Comparison of ENCODE assay signal across 1 cellular context in the genomic region with DNA sequence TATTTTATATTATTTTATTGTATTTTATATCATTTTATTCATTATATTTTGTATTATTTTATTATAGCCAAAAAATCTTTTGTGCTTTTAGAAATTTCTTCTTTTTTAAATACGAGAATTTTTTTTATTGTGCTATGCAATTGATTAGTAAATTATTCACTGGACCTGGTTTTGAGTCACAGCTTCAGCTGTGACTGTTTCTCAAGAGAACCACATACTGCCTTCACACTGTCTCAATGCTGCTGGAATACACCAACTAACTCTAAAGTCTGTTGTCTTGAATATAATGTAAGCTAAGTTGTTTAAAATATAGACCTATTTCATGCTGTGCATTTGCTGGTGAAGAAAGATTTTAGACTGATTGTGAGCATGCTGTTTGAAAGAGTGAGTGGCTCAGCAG.
TF ChIP-seq lines count a peak whose summit lies in the region.

No MANE protein-coding gene starts in this region.

TF ChIP-seq in IMR-90, 13 proteins besides CTCF, POLR2A, EP300 and RAD21 (continued from another document):
- TF ChIP-seq FOS (IDR thresholded peaks at IDR 0.05; ENCODE audit: low read depth, low read length) (no peak), MAZ (IDR thresholded peaks at IDR 0.05; ENCODE audit: borderline replicate concordance, low read depth, low read length) (no peak), NFE2L2 (IDR thresholded peaks at IDR 0.05; ENCODE audit: low read depth, low read length) (no peak), RCOR1 (IDR thresholded peaks at IDR 0.05; ENCODE audit: insufficient replicate concordance, low read length) (no peak), CHD1 (IDR thresholded peaks at IDR 0.05; ENCODE audit: low read depth, low read length) (no peak), MXI1 (IDR thresholded peaks at IDR 0.05; ENCODE audit: borderline replicate concordance, low read depth, low read length) (no peak)
- TF ChIP-seq, protein P1, sequence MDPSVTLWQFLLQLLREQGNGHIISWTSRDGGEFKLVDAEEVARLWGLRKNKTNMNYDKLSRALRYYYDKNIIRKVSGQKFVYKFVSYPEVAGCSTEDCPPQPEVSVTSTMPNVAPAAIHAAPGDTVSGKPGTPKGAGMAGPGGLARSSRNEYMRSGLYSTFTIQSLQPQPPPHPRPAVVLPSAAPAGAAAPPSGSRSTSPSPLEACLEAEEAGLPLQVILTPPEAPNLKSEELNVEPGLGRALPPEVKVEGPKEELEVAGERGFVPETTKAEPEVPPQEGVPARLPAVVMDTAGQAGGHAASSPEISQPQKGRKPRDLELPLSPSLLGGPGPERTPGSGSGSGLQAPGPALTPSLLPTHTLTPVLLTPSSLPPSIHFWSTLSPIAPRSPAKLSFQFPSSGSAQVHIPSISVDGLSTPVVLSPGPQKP (IDR thresholded peaks at IDR 0.05; ENCODE audit: borderline replicate concordance, low read depth, low read length) = no peak
- TF ChIP-seq, protein P2, sequence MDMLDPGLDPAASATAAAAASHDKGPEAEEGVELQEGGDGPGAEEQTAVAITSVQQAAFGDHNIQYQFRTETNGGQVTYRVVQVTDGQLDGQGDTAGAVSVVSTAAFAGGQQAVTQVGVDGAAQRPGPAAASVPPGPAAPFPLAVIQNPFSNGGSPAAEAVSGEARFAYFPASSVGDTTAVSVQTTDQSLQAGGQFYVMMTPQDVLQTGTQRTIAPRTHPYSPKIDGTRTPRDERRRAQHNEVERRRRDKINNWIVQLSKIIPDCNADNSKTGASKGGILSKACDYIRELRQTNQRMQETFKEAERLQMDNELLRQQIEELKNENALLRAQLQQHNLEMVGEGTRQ (IDR thresholded peaks at IDR 0.05; ENCODE audit: low read depth, low read length) = no peak
TF ChIP-seq in IMR-90: peak in this region for 0.
